Comparison of ENCODE assay signal across 10 cellular contexts in genomic region chr12:106106892-106107291, GRCh38. TPM values are rescaled to one million over a fixed set of nuclear protein-coding genes. Genes with fewer than 3 reads are reported as not detected.
A peak's percentile ranks its signal among the peaks of the same experiment; 100 is the strongest.
DNase-seq lines count a peak whose midpoint lies in the region; ATAC-seq and TF ChIP-seq lines count a peak whose summit lies in the region.
"Had no signal": no experiment of that assay in that cellular context is flagged by ENCODE, and none has a peak within 500 bp of the region (broad histone marks: within the 10 kb centered on the region; RNA-seq: fewer than 3 reads in every experiment).

No MANE protein-coding gene starts in this region.

- peaks cover 53% of the 10 kb centered on the region for H3K4me1 Mint-ChIP-seq in type B pancreatic cell (ENCODE audit: unreplicated experiment)
- H3K4me1 Mint-ChIP-seq in stimulated activated naive B cell treated with anti-CD40 and anti-IgM and Interleukin-4, amounts not matched to agents 10 μg/mL and 1 μg/mL and 100 μg/mL, for 72 hours, result no peaks in the 10 kb centered on the region
- H3K4me1 Mint-ChIP-seq: activated CD4-positive, alpha-beta memory T cell treated with anti-CD3 and anti-CD28 coated beads, Interleukin-2, amount 10 ng/mL, durations not matched to agents 7 days and 5 days had no signal

- intact Hi-C loops in breast epithelium (cut with DNase I; ENCODE audit: low total_unique reads), result no loop called here

- no peak overlapping the region for H3K4me3 Mint-ChIP-seq in type B pancreatic cell
- no peak overlapping the region for H3K4me3 Mint-ChIP-seq in stimulated activated naive B cell treated with anti-CD40 and anti-IgM and Interleukin-4, amounts not matched to agents 10 μg/mL and 1 μg/mL and 100 μg/mL, for 72 hours
- H3K4me3 Mint-ChIP-seq: activated CD4-positive, alpha-beta memory T cell treated with anti-CD3 and anti-CD28 coated beads, Interleukin-2, amount 10 ng/mL, durations not matched to agents 7 days and 5 days had no signal

- no peaks in the 10 kb centered on the region for H3K36me3 ChIP-seq in breast epithelium

- peak overlapping the region; percentile 1 to 31 for H3K27ac ChIP-seq in breast epithelium
- H3K27ac ChIP-seq: HL-60 had no signal

- H3K4me1 ChIP-seq in breast epithelium, result no peaks in the 10 kb centered on the region

- peak; percentile 34 for DNase-seq in NCI-H82 (lab: John Stamatoyannopoulos, UW)
- no peak for DNase-seq in NCI-H82 treated with DMSO at 0.1 percent for 48 hours (lab: John Stamatoyannopoulos, UW; ENCODE audit: unreplicated experiment)
- DNase-seq in breast epithelium (ENCODE audit: low spot score in 2 of 2), result no peak
- DNase-seq in islet precursor cell, result peak; percentile 82
- DNase-seq in type B pancreatic cell (ENCODE audit: extremely low spot score, unreplicated experiment), result no peak
- no peak for DNase-seq in activated CD4-positive, CD25-positive, alpha-beta regulatory T cell treated with anti-CD3 and anti-CD28 coated beads, Interleukin-2, amount 50 U/mL, for 72 hours
- no peak for DNase-seq in stimulated activated naive B cell treated with anti-CD40 and anti-IgM and Interleukin-4, amounts not matched to agents 10 μg/mL and 1 μg/mL and 100 μg/mL, for 72 hours
- DNase-seq in NCI-H446 treated with DMSO at 0.1 percent for 48 hours (lab: John Stamatoyannopoulos, UW), result no peak
- DNase-seq: activated CD4-positive, alpha-beta memory T cell treated with anti-CD3 and anti-CD28 coated beads, Interleukin-2, amount 10 ng/mL, durations not matched to agents 7 days and 5 days had no signal

- TF ChIP-seq POLR2A in breast epithelium (IDR thresholded peaks at IDR 0.05), result no peak

- H3K9me3 Mint-ChIP-seq in type B pancreatic cell, result no peaks in the 10 kb centered on the region
- H3K9me3 Mint-ChIP-seq in stimulated activated naive B cell treated with anti-CD40 and anti-IgM and Interleukin-4, amounts not matched to agents 10 μg/mL and 1 μg/mL and 100 μg/mL, for 72 hours, result no peaks in the 10 kb centered on the region
- H3K9me3 Mint-ChIP-seq: activated CD4-positive, alpha-beta memory T cell treated with anti-CD3 and anti-CD28 coated beads, Interleukin-2, amount 10 ng/mL, durations not matched to agents 7 days and 5 days had no signal

- no peaks in the 10 kb centered on the region for H3K27me3 ChIP-seq in breast epithelium

- no peaks in the 10 kb centered on the region for H3K9me3 ChIP-seq in breast epithelium

- no peak for TF ChIP-seq CTCF in breast epithelium (IDR thresholded peaks at IDR 0.05)
- no peak for TF ChIP-seq CTCF in type B pancreatic cell (conservative IDR thresholded peaks at IDR 0.05)

- H3K27me3 Mint-ChIP-seq in type B pancreatic cell, result no peaks in the 10 kb centered on the region
- H3K27me3 Mint-ChIP-seq in stimulated activated naive B cell treated with anti-CD40 and anti-IgM and Interleukin-4, amounts not matched to agents 10 μg/mL and 1 μg/mL and 100 μg/mL, for 72 hours, result peaks cover 36 to 42% of the 10 kb centered on the region in 2 donors

- no peak for ATAC-seq in stimulated activated naive B cell treated with anti-CD40 and anti-IgM and Interleukin-4, amounts not matched to agents 10 μg/mL and 1 μg/mL and 100 μg/mL, for 72 hours (replicated peaks)

- H3K36me3 Mint-ChIP-seq in type B pancreatic cell, result peaks cover 8% of the 10 kb centered on the region
- H3K36me3 Mint-ChIP-seq in stimulated activated naive B cell treated with anti-CD40 and anti-IgM and Interleukin-4, amounts not matched to agents 10 μg/mL and 1 μg/mL and 100 μg/mL, for 72 hours, result no peaks in the 10 kb centered on the region

- peak overlapping the region; percentile 52 for H3K27ac Mint-ChIP-seq in type B pancreatic cell
- no peak overlapping the region for H3K27ac Mint-ChIP-seq in stimulated activated naive B cell treated with anti-CD40 and anti-IgM and Interleukin-4, amounts not matched to agents 10 μg/mL and 1 μg/mL and 100 μg/mL, for 72 hours
- H3K27ac Mint-ChIP-seq: activated CD4-positive, alpha-beta memory T cell treated with anti-CD3 and anti-CD28 coated beads, Interleukin-2, amount 10 ng/mL, durations not matched to agents 7 days and 5 days had no signal

- no peak overlapping the region for H3K4me3 ChIP-seq in breast epithelium

RNA-seq across cellular contexts. Expression of gene NUAK1, which starts 31.9 kb away (rescaled TPM):
- total RNA-seq in breast epithelium, result 10 to 100 TPM in 2 of 3 donors, 1 to 10 TPM in 1; 6.0 to 20.2 (median 13.1) TPM
- total RNA-seq in type B pancreatic cell (ENCODE audit: low replicate concordance), result 6.5 and 8.1 TPM in 2 replicates
- total RNA-seq: activated CD4-positive, alpha-beta memory T cell treated with anti-CD3 and anti-CD28 coated beads, Interleukin-2, amount 10 ng/mL, durations not matched to agents 7 days and 5 days had no signal

Comparison
In these comparisons a context has a peak if more than half of its experiments do, and no peak if none do; other contexts are left out.
1. DNase-seq: peak in NCI-H82 (single experiment) and islet precursor cell (single experiment); none in NCI-H82 treated with DMSO at 0.1 percent for 48 hours (single experiment), breast epithelium (0 of 2), type B pancreatic cell (single experiment), activated CD4-positive, CD25-positive, alpha-beta regulatory T cell treated with anti-CD3 and anti-CD28 coated beads, Interleukin-2, amount 50 U/mL, for 72 hours (single experiment), stimulated activated naive B cell treated with anti-CD40 and anti-IgM and Interleukin-4, amounts not matched to agents 10 μg/mL and 1 μg/mL and 100 μg/mL, for 72 hours (single experiment) and NCI-H446 treated with DMSO at 0.1 percent for 48 hours (single experiment).